ENCODE assay signal across 12 cellular contexts in genomic region chr5:8949908-8950307, GRCh38.
A peak's percentile ranks its signal among the peaks of the same experiment; 100 is the strongest.
DNase-seq lines count a peak whose midpoint lies in the region; ATAC-seq and TF ChIP-seq lines count a peak whose summit lies in the region.
"Had no signal": no experiment of that assay in that cellular context is flagged by ENCODE, and none has a peak within 500 bp of the region (broad histone marks: within the 10 kb centered on the region; RNA-seq: fewer than 3 reads in every experiment).

No MANE protein-coding gene starts in this region.

- WGBS in ovary, 3 donors, result 55 to 73% (median 64%) methylated on average over 2 of the region's 2 CpGs

- no peak overlapping the region for H3K4me3 ChIP-seq in ovary
- H3K4me3 ChIP-seq: lower lobe of right lung had no signal

- H3K4me1 Mint-ChIP-seq in activated CD8-positive, alpha-beta T cell treated with anti-CD3 and anti-CD28 coated beads, Interleukin-2, amount 10 ng/mL, durations not matched to agents 7 days and 5 days (ENCODE audit: low read depth), result no peaks in the 10 kb centered on the region
- no peaks in the 10 kb centered on the region for H3K4me1 Mint-ChIP-seq in T-helper 17 cell

- H3K9me3 Mint-ChIP-seq in activated CD8-positive, alpha-beta T cell treated with anti-CD3 and anti-CD28 coated beads, Interleukin-2, amount 10 ng/mL, durations not matched to agents 7 days and 5 days (ENCODE audit: insufficient read depth), result no peaks in the 10 kb centered on the region

- intact Hi-C loops in ovary (cut with DNase I), result no loop called here

- ATAC-seq in GM19328 (IDR thresholded peaks at IDR 0.05; ENCODE audit: unreplicated experiment) (peak; percentile 75), HG02759 (IDR thresholded peaks at IDR 0.05; ENCODE audit: unreplicated experiment) (peak; percentile 93), HG03457 (IDR thresholded peaks at IDR 0.05; ENCODE audit: unreplicated experiment) (peak; percentile 97), T-helper 17 cell (no peak)
- ATAC-seq in activated CD8-positive, alpha-beta T cell treated with anti-CD3 and anti-CD28 coated beads, Interleukin-2, amount 10 ng/mL, durations not matched to agents 7 days and 5 days, result no peak
- ATAC-seq: lower lobe of right lung had no signal

- no peak for TF ChIP-seq EP300 in ovary (IDR thresholded peaks at IDR 0.05)

- no peak overlapping the region for H3K27ac ChIP-seq in ovary
- H3K27ac ChIP-seq: lower lobe of right lung, VCaP had no signal

- no peak overlapping the region for H3K27ac Mint-ChIP-seq in activated CD8-positive, alpha-beta T cell treated with anti-CD3 and anti-CD28 coated beads, Interleukin-2, amount 10 ng/mL, durations not matched to agents 7 days and 5 days
- no peak overlapping the region for H3K27ac Mint-ChIP-seq in T-helper 17 cell
- H3K27ac Mint-ChIP-seq: activated T-helper 2 cell treated with anti-CD3 and anti-CD28 coated beads, Interferon-gamma antibody, Interleukin-2, Interleukin-4, amounts not matched to agents 10 μg/mL and 5 μg/mL and 100 μg/mL, durations not matched to agents 14 hours and 24 hours and 36 hours had no signal

- POLR2A ChIA-PET in GM10248 (lab: Yijun Ruan, JAX), result no interaction called here
- POLR2A ChIA-PET in activated CD8-positive, alpha-beta T cell treated with anti-CD3 and anti-CD28 coated beads, Interleukin-2, amount 10 ng/mL, durations not matched to agents 7 days and 5 days (lab: Charles Lee), result no interaction called here

- TF ChIP-seq CTCF in GM10248 (IDR thresholded peaks at IDR 0.05; ENCODE audit: control extremely low read depth, extremely low read depth, low read depth, missing control alignments), result no peak
- no peak for TF ChIP-seq CTCF in ovary (IDR thresholded peaks at IDR 0.05)

- DNase-seq in GM10248 (ENCODE audit: extremely low spot score), result peak; percentile 47
- DNase-seq in ovary, result no peak
- no peak for DNase-seq in C1 segment of cervical spinal cord (lab: John Stamatoyannopoulos, UW)
- DNase-seq in activated CD8-positive, alpha-beta T cell treated with anti-CD3 and anti-CD28 coated beads, Interleukin-2, amount 10 ng/mL, durations not matched to agents 7 days and 5 days, result no peak
- no peak for DNase-seq in T-helper 17 cell
- DNase-seq: caudate nucleus, lower lobe of right lung had no signal

- no peaks in the 10 kb centered on the region for H3K36me3 ChIP-seq in ovary
- H3K36me3 ChIP-seq: lower lobe of right lung had no signal

- CTCF ChIA-PET in GM10248 (lab: Yijun Ruan, JAX), result interaction anchor here (1.7 kb wide), 1 partner anchor 10 kb away, joined by 4 read pairs; no protein-coding TSS in a partner anchor
- CTCF ChIA-PET in activated CD8-positive, alpha-beta T cell treated with anti-CD3 and anti-CD28 coated beads, Interleukin-2, amount 10 ng/mL, durations not matched to agents 7 days and 5 days (lab: Charles Lee), result no interaction called here

- H3K27me3 ChIP-seq in ovary, result no peaks in the 10 kb centered on the region

- no peaks in the 10 kb centered on the region for H3K9me3 ChIP-seq in ovary
- no peaks in the 10 kb centered on the region for H3K9me3 ChIP-seq in T-helper 17 cell (ENCODE audit: control insufficient read depth, low read length, poor library complexity, severe bottlenecking)
- H3K9me3 ChIP-seq: lower lobe of right lung had no signal

- H3K36me3 Mint-ChIP-seq in activated CD8-positive, alpha-beta T cell treated with anti-CD3 and anti-CD28 coated beads, Interleukin-2, amount 10 ng/mL, durations not matched to agents 7 days and 5 days (ENCODE audit: low read depth), result no peaks in the 10 kb centered on the region
- no peaks in the 10 kb centered on the region for H3K36me3 Mint-ChIP-seq in T-helper 17 cell (ENCODE audit: low read depth)

- no peak for TF ChIP-seq POLR2A in ovary (IDR thresholded peaks at IDR 0.05)

- no peaks in the 10 kb centered on the region for H3K4me1 ChIP-seq in ovary (ENCODE audit: insufficient read depth)
- H3K4me1 ChIP-seq: lower lobe of right lung had no signal

- H3K27me3 Mint-ChIP-seq in activated CD8-positive, alpha-beta T cell treated with anti-CD3 and anti-CD28 coated beads, Interleukin-2, amount 10 ng/mL, durations not matched to agents 7 days and 5 days (ENCODE audit: low read depth), result no peaks in the 10 kb centered on the region
- H3K27me3 Mint-ChIP-seq in T-helper 17 cell, result no peaks in the 10 kb centered on the region

- H3K4me3 Mint-ChIP-seq in activated CD8-positive, alpha-beta T cell treated with anti-CD3 and anti-CD28 coated beads, Interleukin-2, amount 10 ng/mL, durations not matched to agents 7 days and 5 days, result no peak overlapping the region
- no peak overlapping the region for H3K4me3 Mint-ChIP-seq in T-helper 17 cell

Comparison
In these comparisons a context has a peak if more than half of its experiments do, and no peak if none do; other contexts are left out.
1. ATAC-seq: peak in GM19328 (single experiment), HG02759 (single experiment) and HG03457 (single experiment); none in activated CD8-positive, alpha-beta T cell treated with anti-CD3 and anti-CD28 coated beads, Interleukin-2, amount 10 ng/mL, durations not matched to agents 7 days and 5 days (single experiment) and T-helper 17 cell (single experiment).